Comparison of ENCODE assay signal across 8 cellular contexts in the genomic region with DNA sequence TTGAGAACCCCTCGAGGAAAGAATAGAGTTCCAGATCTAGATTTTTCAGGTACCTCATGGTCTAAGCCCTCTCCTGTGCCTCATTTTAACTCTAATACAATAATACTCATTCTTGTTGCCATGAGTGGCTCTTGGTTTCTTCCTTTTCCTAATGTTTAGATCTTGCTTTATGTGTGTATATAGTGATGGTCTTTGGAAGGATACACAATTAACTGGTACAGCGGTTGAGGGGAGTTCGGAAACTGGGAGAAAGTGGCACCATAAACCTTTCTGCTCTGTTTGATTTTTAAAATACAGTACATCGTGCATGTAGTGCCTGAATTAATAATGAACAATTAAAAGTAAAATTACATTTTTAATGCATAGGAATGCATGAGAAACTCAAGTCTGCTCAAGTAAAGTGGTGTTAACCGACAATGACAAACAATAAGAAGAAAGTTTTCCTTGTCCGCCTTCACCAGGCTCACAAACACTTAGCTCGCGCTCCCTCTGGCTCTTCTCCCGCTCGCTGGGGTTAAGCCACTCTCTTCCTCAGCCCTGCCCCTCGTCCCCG. TPM values are rescaled to one million over a fixed set of nuclear protein-coding genes. Genes with fewer than 3 reads are reported as not detected.
A peak's percentile ranks its signal among the peaks of the same experiment; 100 is the strongest.
DNase-seq lines count a peak whose midpoint lies in the region; ATAC-seq and TF ChIP-seq lines count a peak whose summit lies in the region.

No MANE protein-coding gene starts in this region.

- intact Hi-C loops in CD4-positive, alpha-beta T cell (cut with DNase I, micrococcal nuclease) = loop anchor here in 1 of 2 experiments (2.0 to 5.0 kb wide), 5 partner anchors 75 to 1086 kb away; partner anchors contain the start of genes PALD1, SAR1A and TYSND1

- no peak for TF ChIP-seq CTCF in CD4-positive, alpha-beta T cell (IDR thresholded peaks at IDR 0.05)

- H3K9me3 Mint-ChIP-seq in CD4-positive, alpha-beta T cell = no peaks in the 10 kb centered on the region
- H3K9me3 Mint-ChIP-seq in activated naive CD4-positive, alpha-beta T cell treated with anti-CD3 and anti-CD28 coated beads, Interleukin-2, amount 50 U/mL, for 72 hours = no peaks in the 10 kb centered on the region

- POLR2A ChIA-PET in CD4-positive, alpha-beta T cell (lab: Charles Lee) = interaction anchor here (0.7 to 3.4 kb wide), 21 partner anchors 9 to 1447 kb away, joined by 3 to 30 read pairs (median 6); partner anchors contain the start of genes PPA1, SAR1A and TYSND1

- peak overlapping the region; percentile 67 for H3K4me3 ChIP-seq in HAP-1
- peak overlapping the region; percentile 78 for H3K4me3 ChIP-seq in mononuclear cell (ENCODE audit: low read length)

- peaks cover 4% of the 10 kb centered on the region; the same call in 1 of the 2 replicates for H3K36me3 ChIP-seq in HAP-1 (replicated peaks)

- peaks cover 30% of the 10 kb centered on the region for H3K36me3 Mint-ChIP-seq in CD4-positive, alpha-beta T cell (ENCODE audit: low read depth)
- H3K36me3 Mint-ChIP-seq in activated naive CD4-positive, alpha-beta T cell treated with anti-CD3 and anti-CD28 coated beads, Interleukin-2, amount 50 U/mL, for 72 hours = peaks cover 0 to 15% of the 10 kb centered on the region in 2 donors

- H3K4me1 ChIP-seq in HAP-1 (peaks cover 23% of the 10 kb centered on the region), mononuclear cell (ENCODE audit: insufficient read depth, low read length) (peaks cover 26% of the 10 kb centered on the region)

- H3K4me1 Mint-ChIP-seq in CD4-positive, alpha-beta T cell (ENCODE audit: low read depth) = peaks cover 44% of the 10 kb centered on the region

- H3K4me3 Mint-ChIP-seq in CD4-positive, alpha-beta T cell = peak overlapping the region; percentile 96

- H3K27ac ChIP-seq in CD4-positive, alpha-beta T cell (ENCODE audit: low read depth, low read length) = peak overlapping the region; percentile 74

- no peaks in the 10 kb centered on the region for H3K27me3 Mint-ChIP-seq in CD4-positive, alpha-beta T cell

- no peaks in the 10 kb centered on the region for H3K27me3 ChIP-seq in CD4-positive, alpha-beta T cell (ENCODE audit: control insufficient read depth, insufficient read depth, low read length)
- H3K27me3 ChIP-seq in HAP-1 (ENCODE audit: low read depth) (no peaks in the 10 kb centered on the region; the same call in 1 of the 2 replicates), mononuclear cell (ENCODE audit: insufficient read depth, low read length) (no peaks in the 10 kb centered on the region)

- peak overlapping the region; percentile 86 for H3K27ac Mint-ChIP-seq in CD4-positive, alpha-beta T cell
- H3K27ac Mint-ChIP-seq in activated naive CD4-positive, alpha-beta T cell treated with anti-CD3 and anti-CD28 coated beads, Interleukin-2, amount 50 U/mL, for 72 hours = peak overlapping the region in 1 of 2 donors; percentile 87

- in situ Hi-C loops in HAP-1 (cut with MboI; ENCODE audit: low sequenced_read_pairs) = no loop called here

- peak; percentile 3 for ATAC-seq in CD4-positive, alpha-beta T cell (ENCODE audit: poor library complexity)
- ATAC-seq in activated naive CD4-positive, alpha-beta T cell treated with anti-CD3 and anti-CD28 coated beads, Interleukin-2, amount 50 U/mL, for 72 hours = peak; percentile 0 to 1
- no peak for ATAC-seq in HG02798 (IDR thresholded peaks at IDR 0.05; ENCODE audit: poor library complexity, unreplicated experiment)

- DNase-seq in CD4-positive, alpha-beta T cell = no peak
- DNase-seq in HAP-1 (ENCODE audit: low spot score in 2 of 2) = no peak
- no peak for DNase-seq in activated naive CD4-positive, alpha-beta T cell treated with anti-CD3 and anti-CD28 coated beads, Interleukin-2, amount 50 U/mL, for 72 hours (ENCODE audit: low spot score in 2 of 2)
- no peak for DNase-seq in medulla oblongata (ENCODE audit: extremely low spot score)
- no peak for DNase-seq in islet precursor cell
- no peak for DNase-seq in iPS-NIHi7 (ENCODE audit: extremely low spot score)

- CTCF ChIA-PET in CD4-positive, alpha-beta T cell (lab: Charles Lee) = interaction anchor here (1.2 to 2.3 kb wide), 7 partner anchors 10 to 257 kb away, joined by 6 to 10 read pairs (median 6); partner anchors contain the start of genes SAR1A and TYSND1

- no peaks in the 10 kb centered on the region for H3K9me3 ChIP-seq in CD4-positive, alpha-beta T cell (ENCODE audit: control insufficient read depth, low read length)
- H3K9me3 ChIP-seq in HAP-1 (no peaks in the 10 kb centered on the region), mononuclear cell (ENCODE audit: low read depth, low read length) (no peaks in the 10 kb centered on the region)

RNA-seq across cellular contexts. Expression of gene EIF4EBP2, which starts 0.4 kb away (rescaled TPM):
- total RNA-seq in CD4-positive, alpha-beta T cell = 10 to 100 TPM; 21.4 to 22.6 TPM
- total RNA-seq in activated naive CD4-positive, alpha-beta T cell treated with anti-CD3 and anti-CD28 coated beads, Interleukin-2, amount 50 U/mL, for 72 hours = 10 to 100 TPM in 1 of 2 donors, 1 to 10 TPM in 1; 9.2 to 24.3 TPM
- total RNA-seq in mononuclear cell = 29.8 TPM

RNA-seq across cellular contexts. Expression of gene LRRC20, which starts 21.1 kb away (rescaled TPM):
- 1 to 10 TPM; 1.6 to 1.8 TPM for total RNA-seq in CD4-positive, alpha-beta T cell
- total RNA-seq in activated naive CD4-positive, alpha-beta T cell treated with anti-CD3 and anti-CD28 coated beads, Interleukin-2, amount 50 U/mL, for 72 hours = 10 to 100 TPM; 10.5 to 12.9 TPM
- 0.94 TPM for total RNA-seq in mononuclear cell

RNA-seq across cellular contexts. Expression of gene NODAL, which starts 37.9 kb away (rescaled TPM):
- not detected for total RNA-seq in CD4-positive, alpha-beta T cell
- total RNA-seq in activated naive CD4-positive, alpha-beta T cell treated with anti-CD3 and anti-CD28 coated beads, Interleukin-2, amount 50 U/mL, for 72 hours = not detected
- not detected for total RNA-seq in mononuclear cell
